ENCODE assay signal across 15 cellular contexts in genomic region chr20:3461191-3461874, GRCh38. TPM values are rescaled to one million over a fixed set of nuclear protein-coding genes. Genes with fewer than 3 reads are reported as not detected.
DNase-seq lines count a peak whose midpoint lies in the region; ATAC-seq and TF ChIP-seq lines count a peak whose summit lies in the region.
"Had no signal": no experiment of that assay in that cellular context is flagged by ENCODE, and none has a peak within 500 bp of the region (broad histone marks: within the 10 kb centered on the region; RNA-seq: fewer than 3 reads in every experiment).

No MANE protein-coding gene starts in this region.

- no peak overlapping the region for H3K9ac ChIP-seq in GM23248

- H3K4me3 Mint-ChIP-seq in WTC11 (no peak overlapping the region), progenitor cell of endocrine pancreas (ENCODE audit: low read depth) (no peak overlapping the region)
- no peak overlapping the region for H3K4me3 Mint-ChIP-seq in activated CD4-positive, alpha-beta memory T cell treated with anti-CD3 and anti-CD28 coated beads, Interleukin-2, amount 10 ng/mL, durations not matched to agents 7 days and 5 days
- H3K4me3 Mint-ChIP-seq: activated naive CD4-positive, alpha-beta T cell treated with anti-CD3 and anti-CD28 coated beads, Interleukin-2, amount 50 U/mL, for 24 hours; memory B cell; T-cell had no signal

- no peaks in the 10 kb centered on the region for H3K79me2 ChIP-seq in GM23248 (ENCODE audit: insufficient read depth)

- peak; percentile 49 for DNase-seq in GM23248
- peak; percentile 51 for DNase-seq in WTC11 (ENCODE audit: low spot score)
- DNase-seq in fibroblast of villous mesenchyme (ENCODE audit: low read depth): peak; percentile 6
- no peak for DNase-seq in progenitor cell of endocrine pancreas (ENCODE audit: low spot score, unreplicated experiment)
- no peak for DNase-seq in NCI-H2029 treated with DMSO at 0.1 percent for 48 hours (lab: John Stamatoyannopoulos, UW)
- no peak for DNase-seq in NCI-H526 (lab: John Stamatoyannopoulos, UW)
- no peak for DNase-seq in activated CD4-positive, alpha-beta memory T cell treated with anti-CD3 and anti-CD28 coated beads, Interleukin-2, amount 10 ng/mL, durations not matched to agents 7 days and 5 days
- DNase-seq: activated CD4-positive, CD25-positive, alpha-beta regulatory T cell; stimulated activated CD4-positive, alpha-beta T cell treated with anti-CD3 and anti-CD28 coated beads, Interleukin-1b, Interleukin-23, amount 100 ng/mL, for 48 hours; T-cell; upper lobe of left lung had no signal

- no peak overlapping the region for H3K4me3 ChIP-seq in GM23248
- H3K4me3 ChIP-seq in fibroblast of villous mesenchyme (ENCODE audit: low read depth, low read length): no peak overlapping the region
- H3K4me3 ChIP-seq: upper lobe of left lung had no signal

- H3K4me2 ChIP-seq in GM23248 (ENCODE audit: unreplicated experiment): peak overlapping the region; percentile 34

- no peaks in the 10 kb centered on the region for H4K20me1 ChIP-seq in GM23248 (ENCODE audit: insufficient read depth)

- H3K27me3 Mint-ChIP-seq in WTC11 (ENCODE audit: low read depth) (peaks cover 13% of the 10 kb centered on the region), progenitor cell of endocrine pancreas (peaks cover 19% of the 10 kb centered on the region)
- peaks cover 14% of the 10 kb centered on the region for H3K27me3 Mint-ChIP-seq in activated CD4-positive, alpha-beta memory T cell treated with anti-CD3 and anti-CD28 coated beads, Interleukin-2, amount 10 ng/mL, durations not matched to agents 7 days and 5 days
- H3K27me3 Mint-ChIP-seq: activated naive CD4-positive, alpha-beta T cell treated with anti-CD3 and anti-CD28 coated beads, Interleukin-2, amount 50 U/mL, for 24 hours had no signal

- H3K27me3 ChIP-seq in GM23248 (replicated peaks; ENCODE audit: insufficient read depth): peaks cover 13% of the 10 kb centered on the region
- H3K27me3 ChIP-seq: upper lobe of left lung had no signal

- POLR2A ChIA-PET in WTC11 (lab: Charles Lee): interaction anchor here (1.6 kb wide), 1 partner anchor 9 kb away, joined by 4 read pairs; the partner anchor contains the start of gene ATRN
- POLR2A ChIA-PET in activated CD4-positive, alpha-beta memory T cell treated with anti-CD3 and anti-CD28 coated beads, Interleukin-2, amount 10 ng/mL, durations not matched to agents 7 days and 5 days (lab: Charles Lee): interaction anchor here (1.2 kb wide), 1 partner anchor 11 kb away, joined by 3 read pairs; no protein-coding TSS in a partner anchor

- H3K4me1 Mint-ChIP-seq in WTC11: peaks cover 7% of the 10 kb centered on the region
- H3K4me1 Mint-ChIP-seq in progenitor cell of endocrine pancreas (ENCODE audit: low read depth): peaks cover 13% of the 10 kb centered on the region
- H3K4me1 Mint-ChIP-seq in activated CD4-positive, alpha-beta memory T cell treated with anti-CD3 and anti-CD28 coated beads, Interleukin-2, amount 10 ng/mL, durations not matched to agents 7 days and 5 days: no peaks in the 10 kb centered on the region
- H3K4me1 Mint-ChIP-seq: activated naive CD4-positive, alpha-beta T cell treated with anti-CD3 and anti-CD28 coated beads, Interleukin-2, amount 50 U/mL, for 24 hours; memory B cell; T-cell had no signal

- H3K9me3 Mint-ChIP-seq in WTC11: no peaks in the 10 kb centered on the region
- H3K9me3 Mint-ChIP-seq in progenitor cell of endocrine pancreas (ENCODE audit: low read depth): no peaks in the 10 kb centered on the region
- H3K9me3 Mint-ChIP-seq in activated CD4-positive, alpha-beta memory T cell treated with anti-CD3 and anti-CD28 coated beads, Interleukin-2, amount 10 ng/mL, durations not matched to agents 7 days and 5 days: no peaks in the 10 kb centered on the region
- H3K9me3 Mint-ChIP-seq: activated naive CD4-positive, alpha-beta T cell treated with anti-CD3 and anti-CD28 coated beads, Interleukin-2, amount 50 U/mL, for 24 hours; memory B cell; T-cell had no signal

- H3K27ac Mint-ChIP-seq in WTC11 (no peak overlapping the region), progenitor cell of endocrine pancreas (peak overlapping the region; percentile 2)
- H3K27ac Mint-ChIP-seq in activated CD4-positive, alpha-beta memory T cell treated with anti-CD3 and anti-CD28 coated beads, Interleukin-2, amount 10 ng/mL, durations not matched to agents 7 days and 5 days: no peak overlapping the region
- H3K27ac Mint-ChIP-seq: activated naive CD4-positive, alpha-beta T cell treated with anti-CD3 and anti-CD28 coated beads, Interleukin-2, amount 50 U/mL, for 24 hours; memory B cell; T-cell had no signal

- no peak overlapping the region for H3K27ac ChIP-seq in GM23248
- H3K27ac ChIP-seq: upper lobe of left lung had no signal

- CTCF ChIA-PET in WTC11 (lab: Charles Lee): no interaction called here
- CTCF ChIA-PET in activated CD4-positive, alpha-beta memory T cell treated with anti-CD3 and anti-CD28 coated beads, Interleukin-2, amount 10 ng/mL, durations not matched to agents 7 days and 5 days (lab: Charles Lee): no interaction called here

- no peaks in the 10 kb centered on the region for H3K4me1 ChIP-seq in GM23248 (ENCODE audit: insufficient read depth)
- H3K4me1 ChIP-seq: upper lobe of left lung had no signal

- no peaks in the 10 kb centered on the region for H3K36me3 Mint-ChIP-seq in WTC11
- H3K36me3 Mint-ChIP-seq in progenitor cell of endocrine pancreas (ENCODE audit: insufficient read depth): no peaks in the 10 kb centered on the region
- no peaks in the 10 kb centered on the region for H3K36me3 Mint-ChIP-seq in activated CD4-positive, alpha-beta memory T cell treated with anti-CD3 and anti-CD28 coated beads, Interleukin-2, amount 10 ng/mL, durations not matched to agents 7 days and 5 days (ENCODE audit: low read depth)
- H3K36me3 Mint-ChIP-seq: activated naive CD4-positive, alpha-beta T cell treated with anti-CD3 and anti-CD28 coated beads, Interleukin-2, amount 50 U/mL, for 24 hours; memory B cell; T-cell had no signal

- no peaks in the 10 kb centered on the region for H3K9me2 ChIP-seq in GM23248 (ENCODE audit: insufficient read depth)

- 10 to 12% methylated on average over 12 of the region's 12 CpGs for WGBS in GM23248 (ENCODE audit: low coverage in 1 of 2, low lambda C conversion rate in 2 of 2, missing lambda C conversion rate in 2 of 2), 2 experiments

- no peaks in the 10 kb centered on the region for H3K9me3 ChIP-seq in GM23248 (ENCODE audit: low read depth)
- H3K9me3 ChIP-seq: upper lobe of left lung had no signal

- H3K36me3 ChIP-seq in GM23248 (ENCODE audit: low read depth): no peaks in the 10 kb centered on the region
- H3K36me3 ChIP-seq: upper lobe of left lung had no signal

- H2AFZ ChIP-seq in GM23248: peak overlapping the region; percentile 59

- TF ChIP-seq CTCF in WTC11 (IDR thresholded peaks at IDR 0.05): no peak
- no peak for TF ChIP-seq CTCF in fibroblast of villous mesenchyme (IDR thresholded peaks at IDR 0.05; ENCODE audit: insufficient read depth, low read depth, low read length)
- no peak for TF ChIP-seq CTCF in progenitor cell of endocrine pancreas (IDR thresholded peaks at IDR 0.05; ENCODE audit: unreplicated experiment)

- in situ Hi-C loops in GM23248 (cut with MboI): no loop called here

- H3F3A ChIP-seq in GM23248 (ENCODE audit: insufficient read depth): no peaks in the 10 kb centered on the region

- peak; percentile 26; the same call in 1 of the 2 replicates for ATAC-seq in WTC11
- ATAC-seq in HG03135 (IDR thresholded peaks at IDR 0.05; ENCODE audit: unreplicated experiment): no peak
- ATAC-seq: Panc1, T-cell had no signal

TF ChIP-seq in WTC11, 78 proteins besides CTCF, POLR2A, EP300 and RAD21 (continues in another document):
- TF ChIP-seq E2F1 (CRISPR knock-in tag; IDR thresholded peaks at IDR 0.05) (no peak), ZNF423 (CRISPR knock-in tag; IDR thresholded peaks at IDR 0.05) (no peak), PRRX2 (CRISPR knock-in tag; IDR thresholded peaks at IDR 0.05) (no peak), OVOL2 (CRISPR knock-in tag; IDR thresholded peaks at IDR 0.05; ENCODE audit: borderline replicate concordance) (no peak), ATF2 (CRISPR knock-in tag; IDR thresholded peaks at IDR 0.05; ENCODE audit: borderline replicate concordance, low read depth) (no peak), NR1H2 (CRISPR knock-in tag; IDR thresholded peaks at IDR 0.05) (no peak)

RNA-seq across cellular contexts. Expression of gene ATRN, which starts 9.5 kb away (rescaled TPM):
- 33.9 and 38.7 TPM in 2 replicates for total RNA-seq in GM23248 (2014; rRNA removed; shearing (Covaris generic))
- 9.6 and 9.9 TPM in 2 replicates for polyA plus RNA-seq in GM23248 (2016; fragmentation: Nextera tagmentation; extraction: Ambion mirVana)
- 19.2 to 19.9 TPM (median 19.9 TPM) in 3 replicates for total RNA-seq in WTC11 (2021)
- total RNA-seq in fibroblast of villous mesenchyme: 35.4 and 39.3 TPM in 2 replicates
- 54.5 and 55.2 TPM in 2 replicates for total RNA-seq in progenitor cell of endocrine pancreas
- total RNA-seq in activated CD4-positive, alpha-beta memory T cell treated with anti-CD3 and anti-CD28 coated beads, Interleukin-2, amount 10 ng/mL, durations not matched to agents 7 days and 5 days: 1 to 10 TPM; 7.8 to 8.1 TPM

RNA-seq across cellular contexts. Expression of gene DNAAF9, which starts 53.9 kb away (rescaled TPM):
- 11.4 and 12.4 TPM in 2 replicates for total RNA-seq in GM23248 (2014; rRNA removed; shearing (Covaris generic))
- 4.3 and 4.6 TPM in 2 replicates for polyA plus RNA-seq in GM23248 (2016; fragmentation: Nextera tagmentation; extraction: Ambion mirVana)
- total RNA-seq in WTC11 (2021) (6.3 to 8.6 TPM (median 8.1 TPM) in 3 replicates), fibroblast of villous mesenchyme (13.2 and 20.3 TPM in 2 replicates), progenitor cell of endocrine pancreas (29.5 and 29.9 TPM in 2 replicates)
- total RNA-seq in activated CD4-positive, alpha-beta memory T cell treated with anti-CD3 and anti-CD28 coated beads, Interleukin-2, amount 10 ng/mL, durations not matched to agents 7 days and 5 days: 1 to 10 TPM; 3.5 to 3.9 TPM

Comparison
In these comparisons a context has a peak if more than half of its experiments do, and no peak if none do; other contexts are left out.
1. DNase-seq: peak in GM23248 (single experiment), WTC11 (single experiment) and fibroblast of villous mesenchyme (single experiment); none in progenitor cell of endocrine pancreas (single experiment), NCI-H2029 treated with DMSO at 0.1 percent for 48 hours (single experiment), NCI-H526 (0 of 2) and activated CD4-positive, alpha-beta memory T cell treated with anti-CD3 and anti-CD28 coated beads, Interleukin-2, amount 10 ng/mL, durations not matched to agents 7 days and 5 days (single experiment).